ENCODE assay signal across 13 cellular contexts in the genomic region with DNA sequence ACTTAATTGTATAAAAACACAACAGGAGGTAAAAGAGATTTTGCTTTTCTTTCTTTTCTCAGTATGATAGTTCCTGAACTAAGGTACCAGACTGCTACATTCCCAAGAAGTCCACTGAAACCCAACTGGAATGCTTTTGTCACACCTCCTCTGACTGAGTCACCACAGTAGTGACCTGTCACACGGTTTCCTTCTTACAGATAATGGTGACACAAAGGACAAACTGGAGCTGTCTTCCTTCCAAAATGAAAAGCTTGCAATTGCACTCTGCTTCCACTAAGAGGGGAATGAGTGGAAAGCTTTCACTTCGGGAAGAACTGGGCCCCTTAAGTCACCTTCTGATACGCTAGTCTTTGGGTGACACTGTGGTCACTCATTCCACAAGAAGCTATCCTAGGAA.
DNase-seq lines count a peak whose midpoint lies in the region; ATAC-seq and TF ChIP-seq lines count a peak whose summit lies in the region.
"Had no signal": no experiment of that assay in that cellular context is flagged by ENCODE, and none has a peak within 500 bp of the region (broad histone marks: within the 10 kb centered on the region; RNA-seq: fewer than 3 reads in every experiment).

No MANE protein-coding gene starts in this region.

- H3K27me3 ChIP-seq in adipocyte (replicated peaks; ENCODE audit: control insufficient read depth, insufficient read depth, low read length): no peaks in the 10 kb centered on the region
- H3K27me3 ChIP-seq: stomach had no signal

- peaks cover 37% of the 10 kb centered on the region for H3K36me3 ChIP-seq in adipocyte (ENCODE audit: control insufficient read depth, insufficient read depth, low read length, severe bottlenecking)
- H3K36me3 ChIP-seq: prostate gland had no signal

- H3K4me1 ChIP-seq in adipocyte (ENCODE audit: control insufficient read depth, insufficient read depth, low read length): peaks cover 11% of the 10 kb centered on the region
- H3K4me1 ChIP-seq: prostate gland had no signal

- H3K4me3 ChIP-seq in AG04449 (ENCODE audit: low read depth, low read length) (no peak overlapping the region), adipocyte (ENCODE audit: low read length) (no peak overlapping the region)
- H3K4me3 ChIP-seq: prostate gland, stomach had no signal

- CTCF ChIA-PET in AG04449 (lab: Yijun Ruan, JAX): interaction anchor here (0.8 to 1.8 kb wide), 3 partner anchors 8 to 26 kb away, joined by 3 to 5 read pairs (median 3); no protein-coding TSS in a partner anchor

- intact Hi-C loops in left colon (cut with DNase I, micrococcal nuclease): no loop called here

- DNase-seq in AG04449 (ENCODE audit: low read depth, low spot score) (no peak), ELR (ENCODE audit: low read depth) (peak; percentile 34), adipocyte (ENCODE audit: low read depth) (peak; percentile 10), kidney tubule cell (ENCODE audit: low spot score) (peak; percentile 65), left colon (no peak), NCI-H1694 treated with DMSO at 0.1 percent for 48 hours (lab: John Stamatoyannopoulos, UW) (no peak)
- DNase-seq: head of caudate nucleus; SHP77; stimulated activated CD4-positive, alpha-beta T cell treated with anti-CD3 and anti-CD28 coated beads, Interleukin-4, amount 100 ng/mL, for 4 hours; stomach had no signal

- no peaks in the 10 kb centered on the region for H3K9me3 ChIP-seq in adipocyte (ENCODE audit: control insufficient read depth, low read length)
- H3K9me3 ChIP-seq: prostate gland, stomach had no signal

- POLR2A ChIA-PET in AG04449 (lab: Yijun Ruan, JAX): no interaction called here

- no peak for ATAC-seq in left colon
- ATAC-seq in HG02798 (IDR thresholded peaks at IDR 0.05; ENCODE audit: poor library complexity, unreplicated experiment): no peak
- ATAC-seq in GM18868 (IDR thresholded peaks at IDR 0.05; ENCODE audit: unreplicated experiment): no peak

- no peak overlapping the region for H3K9ac ChIP-seq in adipocyte (ENCODE audit: low read length)

- peak; percentile 5 for TF ChIP-seq CTCF in AG04449 (IDR thresholded peaks at IDR 0.05; ENCODE audit: insufficient read depth, low read length, missing control alignments)

Comparison
In these comparisons a context has a peak if more than half of its experiments do, and no peak if none do; other contexts are left out.
1. DNase-seq: peak in ELR (single experiment), adipocyte (single experiment) and kidney tubule cell (single experiment); none in AG04449 (single experiment), left colon (0 of 2) and NCI-H1694 treated with DMSO at 0.1 percent for 48 hours (single experiment).